In the genomic region with DNA sequence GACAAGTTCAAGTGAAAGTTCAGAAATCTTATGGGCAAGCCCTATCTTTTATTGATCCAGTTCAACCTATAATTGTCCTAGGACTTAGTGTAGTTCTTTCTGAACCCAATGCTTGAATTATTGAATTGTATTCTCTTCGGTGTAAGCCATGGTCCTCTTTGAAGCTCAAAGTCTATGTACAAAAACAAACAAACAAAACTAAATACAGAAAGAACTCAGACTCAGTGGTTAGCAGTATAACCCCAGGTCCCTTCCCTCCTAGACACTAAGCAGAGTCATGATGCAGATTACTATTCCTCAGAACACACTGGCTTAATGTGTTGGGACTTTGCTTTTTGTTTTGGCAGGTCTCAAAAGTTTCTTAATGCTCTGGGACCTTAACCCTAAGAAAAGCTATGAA, we compare ENCODE assay signal across 27 cellular contexts.
"Had no signal": no experiment of that assay in that cellular context is flagged by ENCODE, and none has a peak within 500 bp of the region (broad histone marks: within the 10 kb centered on the region; RNA-seq: fewer than 3 reads in every experiment).

No MANE protein-coding gene starts in this region.

- H3K36me3 ChIP-seq: stomach, suprapubic skin, thoracic aorta, thyroid gland, tibial artery, tibial nerve, transverse colon, upper lobe of left lung, upper lobe of right lung, uterus, vagina had no signal

- ATAC-seq: stimulated activated effector memory CD8-positive, alpha-beta T cell treated with anti-CD3 and anti-CD28 coated beads, Interleukin-12 subunit alpha, Interleukin-12 subunit beta, amount 100 ng/mL, for 72 hours; stimulated activated memory B cell treated with anti-CD40 and anti-IgM and Interleukin-4, amounts not matched to agents 10 μg/mL and 1 μg/mL and 100 μg/mL, for 72 hours; stimulated activated naive B cell treated with anti-CD40 and anti-IgM and Interleukin-4, amounts not matched to agents 10 μg/mL and 1 μg/mL and 100 μg/mL, for 72 hours; stimulated activated naive CD8-positive, alpha-beta T cell treated with anti-CD3 and anti-CD28 coated beads, Interleukin-15, amount 100 ng/mL, for 72 hours; stimulated activated naive CD8-positive, alpha-beta T cell treated with anti-CD3 and anti-CD28 coated beads, Interleukin-15, Interleukin-2, amounts not matched to agents 100 U/mL and 50 U/mL, for 24 hours; upper lobe of right lung had no signal

- H3K4me3 ChIP-seq: stomach, suprapubic skin, testis, thoracic aorta, thyroid gland, tibial artery, tibial nerve, transverse colon, upper lobe of left lung, upper lobe of right lung, uterus, vagina had no signal

- H3K27me3 ChIP-seq: suprapubic skin, testis, thyroid gland, tibial artery, tibial nerve, transverse colon, upper lobe of left lung, upper lobe of right lung, uterus, vagina had no signal

- FAIRE-seq: urothelium cell line had no signal

- DNase-seq: stimulated activated CD4-positive, alpha-beta T cell treated with anti-CD3 and anti-CD28 coated beads, Interleukin-2, amount 100 ng/mL, for 48 hours; stimulated activated CD4-positive, alpha-beta T cell treated with anti-CD3 and anti-CD28 coated beads, Interleukin-4, amount 100 ng/mL, for 1 hour; stimulated activated CD4-positive, alpha-beta T cell treated with anti-CD3 and anti-CD28 coated beads, Interleukin-4, amount 100 ng/mL, for 24 hours; stimulated activated CD4-positive, alpha-beta T cell treated with anti-CD3 and anti-CD28 coated beads, Interleukin-4, amount 100 ng/mL, for 4 hours; stimulated activated CD8-positive, alpha-beta memory T cell treated with anti-CD3 and anti-CD28 coated beads, Interleukin-4, amount 100 ng/mL, for 48 hours; stimulated activated naive B cell treated with anti-CD40 and anti-IgM and Interleukin-4, amounts not matched to agents 10 μg/mL and 1 μg/mL and 100 μg/mL, for 72 hours; stimulated activated naive CD4-positive, alpha-beta T cell; stimulated activated naive CD4-positive, alpha-beta T cell treated with Interleukin-2 at 50 U/mL for 16 hours; stimulated activated naive CD8-positive, alpha-beta T cell treated with anti-CD3 and anti-CD28 coated beads, Interleukin-15, amount 100 ng/mL, for 72 hours; stimulated activated naive CD8-positive, alpha-beta T cell treated with anti-CD3 and anti-CD28 coated beads, Interleukin-15, Interleukin-2, amounts not matched to agents 100 U/mL and 50 U/mL, for 24 hours; stomach; substantia nigra; testis; thyroid gland; tibial artery; transverse colon; trophoblast cell; upper lobe of left lung; upper lobe of right lung; uterus had no signal

- H3K27ac ChIP-seq: stomach, suprapubic skin, testis, thoracic aorta, thyroid gland, tibial artery, tibial nerve, transverse colon, upper lobe of left lung, upper lobe of right lung, uterus, vagina had no signal

- H3K9me3 ChIP-seq: stomach, suprapubic skin, testis, thoracic aorta, thyroid gland, tibial artery, tibial nerve, transverse colon, upper lobe of left lung, upper lobe of right lung, uterus, vagina had no signal

- H3K4me1 ChIP-seq: stomach, suprapubic skin, testis, thyroid gland, tibial artery, tibial nerve, transverse colon, upper lobe of left lung, upper lobe of right lung, uterus, vagina had no signal
